In the genomic region with DNA sequence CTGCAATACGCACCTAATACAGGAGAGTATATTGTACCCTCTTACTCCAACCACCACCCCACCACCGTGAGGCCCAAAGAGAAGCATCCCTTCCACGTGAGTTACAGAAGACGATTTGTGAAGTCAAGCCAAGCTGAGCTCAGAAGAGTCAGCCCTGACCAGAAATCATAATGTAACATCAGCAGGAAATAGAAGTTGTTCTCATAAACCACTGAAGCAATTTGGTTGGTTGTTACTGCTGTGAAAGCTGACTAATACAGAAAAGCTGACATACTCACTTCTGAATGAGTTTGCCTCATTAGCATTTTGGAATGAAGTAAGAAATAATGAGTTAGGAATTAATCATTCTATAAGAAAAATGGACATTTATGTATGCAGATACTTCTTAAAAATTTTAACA, we compare ENCODE assay signal across 1 cellular context.
TF ChIP-seq lines count a peak whose summit lies in the region.

No MANE protein-coding gene starts in this region.

TF ChIP-seq in SK-N-SH treated with all-trans-retinoic acid at 6 μM for 48 hours, 23 proteins besides CTCF, POLR2A, EP300 and RAD21 (continued from another document):
- TF ChIP-seq ZNF70 (CRISPR knock-in tag; IDR thresholded peaks at IDR 0.05): no peak
- no peak for TF ChIP-seq OSR1 (CRISPR knock-in tag; IDR thresholded peaks at IDR 0.05)
- no peak for TF ChIP-seq BACH2 (CRISPR knock-in tag; IDR thresholded peaks at IDR 0.05; ENCODE audit: borderline replicate concordance)
- TF ChIP-seq ISL1 (CRISPR knock-in tag; IDR thresholded peaks at IDR 0.05): no peak
- no peak for TF ChIP-seq CSDC2 (CRISPR knock-in tag; IDR thresholded peaks at IDR 0.05)
- TF ChIP-seq ZC3H10 (CRISPR knock-in tag; IDR thresholded peaks at IDR 0.05): no peak
- no peak for TF ChIP-seq TCF4 (CRISPR knock-in tag; IDR thresholded peaks at IDR 0.05; ENCODE audit: borderline replicate concordance)
- TF ChIP-seq RARB (CRISPR knock-in tag; IDR thresholded peaks at IDR 0.05): no peak
- TF ChIP-seq ZNF565 (CRISPR knock-in tag; conservative IDR thresholded peaks at IDR 0.05; ENCODE audit: low read depth): no peak
- TF ChIP-seq, protein P1, sequence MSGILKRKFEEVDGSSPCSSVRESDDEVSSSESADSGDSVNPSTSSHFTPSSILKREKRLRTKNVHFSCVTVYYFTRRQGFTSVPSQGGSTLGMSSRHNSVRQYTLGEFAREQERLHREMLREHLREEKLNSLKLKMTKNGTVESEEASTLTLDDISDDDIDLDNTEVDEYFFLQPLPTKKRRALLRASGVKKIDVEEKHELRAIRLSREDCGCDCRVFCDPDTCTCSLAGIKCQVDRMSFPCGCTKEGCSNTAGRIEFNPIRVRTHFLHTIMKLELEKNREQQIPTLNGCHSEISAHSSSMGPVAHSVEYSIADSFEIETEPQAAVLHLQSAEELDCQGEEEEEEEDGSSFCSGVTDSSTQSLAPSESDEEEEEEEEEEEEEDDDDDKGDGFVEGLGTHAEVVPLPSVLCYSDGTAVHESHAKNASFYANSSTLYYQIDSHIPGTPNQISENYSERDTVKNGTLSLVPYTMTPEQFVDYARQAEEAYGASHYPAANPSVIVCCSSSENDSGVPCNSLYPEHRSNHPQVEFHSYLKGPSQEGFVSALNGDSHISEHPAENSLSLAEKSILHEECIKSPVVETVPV (CRISPR knock-in tag; IDR thresholded peaks at IDR 0.05): no peak
